Comparison of ENCODE assay signal across 8 cellular contexts in genomic region chr2:173963817-173964564, GRCh38. TPM values are rescaled to one million over a fixed set of nuclear protein-coding genes. Genes with fewer than 3 reads are reported as not detected.
DNase-seq lines count a peak whose midpoint lies in the region; ATAC-seq and TF ChIP-seq lines count a peak whose summit lies in the region.

No MANE protein-coding gene starts in this region.

- peak overlapping the region; percentile 41 for H3K4me2 ChIP-seq in DND-41 (ENCODE audit: insufficient read depth, low read length)
- H3K4me2 ChIP-seq in neural cell (ENCODE audit: low read length) = no peak overlapping the region

- H3K9me3 Mint-ChIP-seq in stimulated activated naive CD8-positive, alpha-beta T cell treated with anti-CD3 and anti-CD28 coated beads, Interleukin-15, amount 100 ng/mL, for 72 hours = no peaks in the 10 kb centered on the region

- H3F3A ChIP-seq in neural cell (ENCODE audit: insufficient read depth, low read length, poor library complexity, severe bottlenecking) = no peaks in the 10 kb centered on the region

- H3K9me2 ChIP-seq in neural cell (ENCODE audit: insufficient read depth, low read length) = no peaks in the 10 kb centered on the region

- peak; percentile 40 for TF ChIP-seq EP300 in neural cell (conservative IDR thresholded peaks at IDR 0.05; ENCODE audit: poor library complexity, severe bottlenecking)

- TF ChIP-seq CTCF in DND-41 (IDR thresholded peaks at IDR 0.05; ENCODE audit: borderline replicate concordance, extremely low read depth, low read length, poor library complexity, severe bottlenecking) = no peak
- no peak for TF ChIP-seq CTCF in RWPE2 (IDR thresholded peaks at IDR 0.05; ENCODE audit: poor library complexity, severe bottlenecking)
- TF ChIP-seq CTCF in fibroblast of the aortic adventitia (IDR thresholded peaks at IDR 0.05; ENCODE audit: insufficient read depth, low read length) = no peak
- no peak for TF ChIP-seq CTCF in neural cell (IDR thresholded peaks at IDR 0.05; ENCODE audit: poor library complexity, severe bottlenecking)

- peaks cover 31% of the 10 kb centered on the region for H3K4me1 Mint-ChIP-seq in stimulated activated naive CD8-positive, alpha-beta T cell treated with anti-CD3 and anti-CD28 coated beads, Interleukin-15, amount 100 ng/mL, for 72 hours

- peak overlapping the region; percentile 97 for H3K4me3 Mint-ChIP-seq in stimulated activated naive CD8-positive, alpha-beta T cell treated with anti-CD3 and anti-CD28 coated beads, Interleukin-15, amount 100 ng/mL, for 72 hours

- no peaks in the 10 kb centered on the region for H3K27me3 Mint-ChIP-seq in stimulated activated naive CD8-positive, alpha-beta T cell treated with anti-CD3 and anti-CD28 coated beads, Interleukin-15, amount 100 ng/mL, for 72 hours

- ATAC-seq in DND-41 (ENCODE audit: insufficient read depth, low read depth) (peak; percentile 63), GM21825 (IDR thresholded peaks at IDR 0.05; ENCODE audit: unreplicated experiment) (peak; percentile 51), RWPE2 (ENCODE audit: low read depth) (peak; percentile 49)
- peak; percentile 79 for ATAC-seq in stimulated activated naive CD8-positive, alpha-beta T cell treated with anti-CD3 and anti-CD28 coated beads, Interleukin-15, amount 100 ng/mL, for 72 hours

- H3K36me3 ChIP-seq in DND-41 (ENCODE audit: insufficient read depth, low read length) (peaks cover 26% of the 10 kb centered on the region), RWPE2 (ENCODE audit: low read depth) (peaks cover 21% of the 10 kb centered on the region), neural cell (ENCODE audit: insufficient read depth, low read length) (no peaks in the 10 kb centered on the region)

- H3K9me3 ChIP-seq in DND-41 (ENCODE audit: insufficient read depth, low read length, severe bottlenecking) (no peaks in the 10 kb centered on the region), RWPE2 (ENCODE audit: severe bottlenecking) (peaks cover 4% of the 10 kb centered on the region), neural cell (ENCODE audit: low read length) (no peaks in the 10 kb centered on the region)

- peak; percentile 94 for DNase-seq in DND-41
- DNase-seq in Kasumi-1 (lab: John Stamatoyannopoulos, UW) = peak; percentile 92 to 93
- peak; percentile 92 for DNase-seq in RWPE2 (ENCODE audit: low spot score)
- peak; percentile 87 for DNase-seq in activated effector memory CD4-positive, alpha-beta T cell treated with Interleukin-2 at 50 U/mL for 16 hours
- peak; percentile 79 for DNase-seq in fibroblast of the aortic adventitia (ENCODE audit: low read depth)
- DNase-seq in stimulated activated naive CD8-positive, alpha-beta T cell treated with anti-CD3 and anti-CD28 coated beads, Interleukin-15, amount 100 ng/mL, for 72 hours = peak; percentile 92 to 93

- peaks cover 22% of the 10 kb centered on the region; the same call in 1 of the 2 replicates for H4K20me1 ChIP-seq in DND-41 (ENCODE audit: insufficient read depth, low read length)
- H4K20me1 ChIP-seq in neural cell (ENCODE audit: insufficient read depth) = no peaks in the 10 kb centered on the region

- H3K27ac ChIP-seq in DND-41 (ENCODE audit: low read length) = peak overlapping the region; percentile 95
- peak overlapping the region; percentile 98 for H3K27ac ChIP-seq in RWPE2 (ENCODE audit: poor library complexity, severe bottlenecking)
- peak overlapping the region; percentile 99 for H3K27ac ChIP-seq in neural cell (ENCODE audit: low read length)

- H3K79me2 ChIP-seq in DND-41 (ENCODE audit: insufficient read depth, low read length) = peaks cover 65% of the 10 kb centered on the region
- peaks cover 43% of the 10 kb centered on the region for H3K79me2 ChIP-seq in neural cell (replicated peaks; ENCODE audit: insufficient read depth, low read length)

- H3K4me1 ChIP-seq in DND-41 (ENCODE audit: insufficient read depth, low read length) (peaks cover 45% of the 10 kb centered on the region), RWPE2 (ENCODE audit: insufficient read depth, poor library complexity, severe bottlenecking) (peaks cover 15% of the 10 kb centered on the region)

- H3K27ac Mint-ChIP-seq in stimulated activated naive CD8-positive, alpha-beta T cell treated with anti-CD3 and anti-CD28 coated beads, Interleukin-15, amount 100 ng/mL, for 72 hours = peak overlapping the region; percentile 40 to 94

- H3K27me3 ChIP-seq in DND-41 (ENCODE audit: insufficient read depth, low read length, poor library complexity) (no peaks in the 10 kb centered on the region), RWPE2 (ENCODE audit: insufficient read depth, poor library complexity, severe bottlenecking) (no peaks in the 10 kb centered on the region), neural cell (ENCODE audit: insufficient read depth, low read depth, low read length) (no peaks in the 10 kb centered on the region)

- peak; percentile 31 for TF ChIP-seq RAD21 in neural cell (conservative IDR thresholded peaks at IDR 0.05)

- H3K9ac ChIP-seq in DND-41 (ENCODE audit: low read depth, low read length) (peak overlapping the region; percentile 99), neural cell (ENCODE audit: low read length) (peak overlapping the region; percentile 100)

- H3K4me3 ChIP-seq in DND-41 (ENCODE audit: low read depth in 1 of 2, low read length in 2 of 2) (peak overlapping the region; percentile 28 to 68; a peak in 3 of 4 replicates), RWPE2 (ENCODE audit: severe bottlenecking) (peak overlapping the region; percentile 52), fibroblast of the aortic adventitia (ENCODE audit: low read depth, low read length) (peak overlapping the region; percentile 68), neural cell (ENCODE audit: low read length) (peak overlapping the region; percentile 93)

- H2AFZ ChIP-seq in DND-41 (ENCODE audit: low read depth, low read length) = peak overlapping the region; percentile 71; the same call in 1 of the 2 replicates
- H2AFZ ChIP-seq in neural cell (ENCODE audit: low read depth, low read length) = no peak overlapping the region

TF ChIP-seq in neural cell, 6 proteins besides CTCF, POLR2A, EP300 and RAD21:
- no peak for TF ChIP-seq EZH2 (IDR thresholded peaks at IDR 0.05; ENCODE audit: borderline replicate concordance, insufficient read depth, low read length, poor library complexity, severe bottlenecking)
- peak; percentile 71 for TF ChIP-seq MXI1 (conservative IDR thresholded peaks at IDR 0.05; ENCODE audit: poor library complexity, severe bottlenecking)
- TF ChIP-seq REST (IDR thresholded peaks at IDR 0.05; ENCODE audit: borderline replicate concordance) = no peak
- peak; percentile 42 for TF ChIP-seq POLR2AphosphoS5 (IDR thresholded peaks at IDR 0.05)

RNA-seq across cellular contexts. Expression of gene SP3, which starts 1.2 kb away (rescaled TPM):
- total RNA-seq in fibroblast of the aortic adventitia (ENCODE audit: low replicate concordance) = 56.1 and 115 TPM in 2 replicates
- polyA plus RNA-seq in neural cell = 52.8 and 57.8 TPM in 2 replicates
- 175 and 180 TPM in 2 replicates for polyA minus RNA-seq in neural cell

Comparison
In these comparisons a context has a peak if more than half of its experiments do, and no peak if none do; other contexts are left out.
1. Peak in every context shown above with its lines: DNase-seq, ATAC-seq, H3K4me3 ChIP-seq and H3K27ac ChIP-seq.